ENCODE assay signal across 1 cellular context in the genomic region with DNA sequence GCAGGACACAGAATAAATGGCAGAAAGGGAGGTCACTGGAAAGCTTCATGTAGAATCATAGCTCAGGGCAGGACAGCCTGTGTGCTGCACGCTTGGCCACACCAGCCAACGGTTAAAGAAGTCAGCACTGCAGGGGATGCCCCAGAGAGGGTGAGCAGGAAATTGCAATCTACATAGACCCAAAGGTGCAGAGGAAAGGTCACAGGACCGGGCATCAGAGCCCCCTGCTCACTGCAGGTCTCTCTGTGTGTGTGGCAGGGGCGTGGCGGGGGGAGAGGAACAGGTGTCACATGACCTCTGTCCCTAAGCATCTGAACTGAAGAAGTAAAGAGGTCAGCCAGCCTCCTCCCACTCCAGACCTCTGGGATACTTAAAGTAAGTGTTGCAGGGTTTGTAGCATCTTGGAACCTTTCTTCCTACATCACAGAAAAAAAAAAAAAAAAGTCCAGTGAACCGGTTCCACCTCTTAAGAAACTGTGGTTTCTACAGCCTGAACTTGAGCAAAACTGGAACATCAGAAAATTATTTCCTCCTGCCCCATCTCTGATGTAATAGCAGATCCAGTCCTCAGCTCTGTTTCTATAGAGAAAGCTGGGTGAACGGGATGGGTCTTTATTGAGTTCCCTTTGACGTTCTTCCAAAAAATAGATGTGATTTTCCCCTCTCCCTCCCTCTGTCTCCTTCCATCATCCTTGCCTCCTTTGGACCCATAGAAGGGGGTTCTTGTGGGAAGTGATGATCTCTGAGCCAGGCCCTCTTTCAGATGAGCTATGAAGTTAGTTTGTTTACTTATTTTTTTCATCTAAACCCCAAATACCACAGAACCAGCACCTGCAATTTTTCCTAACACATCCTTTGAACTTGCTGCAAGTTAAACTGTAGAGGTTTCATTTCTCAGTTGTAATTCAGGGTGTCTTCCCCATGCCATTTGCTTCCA.
TF ChIP-seq lines count a peak whose summit lies in the region.

No MANE protein-coding gene starts in this region.

TF ChIP-seq in SK-N-SH, 30 proteins besides CTCF, POLR2A, EP300 and RAD21 (continued from another document):
- no peak for TF ChIP-seq RCOR1 (IDR thresholded peaks at IDR 0.05; ENCODE audit: low read length)
- TF ChIP-seq EZH2phosphoT487 (IDR thresholded peaks at IDR 0.05; ENCODE audit: borderline replicate concordance, low read depth), result no peak
- TF ChIP-seq FOXJ3 (CRISPR knock-in tag; IDR thresholded peaks at IDR 0.05), result no peak
- TF ChIP-seq, protein P1, sequence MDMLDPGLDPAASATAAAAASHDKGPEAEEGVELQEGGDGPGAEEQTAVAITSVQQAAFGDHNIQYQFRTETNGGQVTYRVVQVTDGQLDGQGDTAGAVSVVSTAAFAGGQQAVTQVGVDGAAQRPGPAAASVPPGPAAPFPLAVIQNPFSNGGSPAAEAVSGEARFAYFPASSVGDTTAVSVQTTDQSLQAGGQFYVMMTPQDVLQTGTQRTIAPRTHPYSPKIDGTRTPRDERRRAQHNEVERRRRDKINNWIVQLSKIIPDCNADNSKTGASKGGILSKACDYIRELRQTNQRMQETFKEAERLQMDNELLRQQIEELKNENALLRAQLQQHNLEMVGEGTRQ (IDR thresholded peaks at IDR 0.05; ENCODE audit: borderline replicate concordance, low read depth, low read length), result no peak
- TF ChIP-seq GATA2 (CRISPR knock-in tag; IDR thresholded peaks at IDR 0.05), result no peak
- no peak for TF ChIP-seq MXI1 (IDR thresholded peaks at IDR 0.05; ENCODE audit: low read depth, low read length)
TF ChIP-seq in SK-N-SH: peak in this region for 0.
